8 cellular contexts compared by ENCODE assay signal in the genomic region with DNA sequence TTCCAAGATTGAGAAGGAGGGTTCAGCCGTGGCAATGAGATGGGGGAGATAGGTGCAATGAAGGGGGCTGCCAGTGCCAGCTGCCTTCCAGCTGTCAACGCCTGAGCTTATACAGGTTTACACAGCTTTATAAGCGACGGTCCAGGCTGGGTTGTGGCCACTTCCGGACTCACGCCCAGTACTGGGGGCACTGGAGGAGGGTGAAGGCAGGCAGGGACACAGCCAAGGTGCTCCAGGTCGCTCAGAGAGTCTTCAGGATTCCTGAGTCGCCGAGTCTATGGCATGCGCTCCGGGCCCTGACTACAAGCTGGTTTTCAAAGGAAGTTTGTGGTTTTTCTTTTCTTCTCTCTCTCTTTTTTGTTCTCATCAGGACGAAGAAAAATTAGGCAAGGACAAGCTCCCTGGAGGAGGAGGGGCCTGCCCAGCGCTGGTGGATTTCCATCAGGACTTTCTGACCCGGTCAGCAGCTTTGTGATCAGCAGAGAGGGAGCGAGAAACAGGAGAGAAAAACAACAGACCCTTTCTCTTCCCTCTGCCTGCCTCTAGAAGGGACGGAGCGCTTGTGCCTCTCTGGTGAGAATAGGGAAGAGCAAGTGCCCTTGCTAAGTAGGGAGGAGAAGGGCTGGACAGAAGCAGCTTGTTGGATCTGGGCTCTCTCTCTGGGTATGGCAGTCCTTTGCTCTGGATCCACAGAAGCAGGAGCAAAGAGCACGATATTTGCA. TPM values are rescaled to one million over a fixed set of nuclear protein-coding genes. Genes with fewer than 3 reads are reported as not detected.
DNase-seq lines count a peak whose midpoint lies in the region; ATAC-seq lines count a peak whose summit lies in the region.

A gene with protein sequence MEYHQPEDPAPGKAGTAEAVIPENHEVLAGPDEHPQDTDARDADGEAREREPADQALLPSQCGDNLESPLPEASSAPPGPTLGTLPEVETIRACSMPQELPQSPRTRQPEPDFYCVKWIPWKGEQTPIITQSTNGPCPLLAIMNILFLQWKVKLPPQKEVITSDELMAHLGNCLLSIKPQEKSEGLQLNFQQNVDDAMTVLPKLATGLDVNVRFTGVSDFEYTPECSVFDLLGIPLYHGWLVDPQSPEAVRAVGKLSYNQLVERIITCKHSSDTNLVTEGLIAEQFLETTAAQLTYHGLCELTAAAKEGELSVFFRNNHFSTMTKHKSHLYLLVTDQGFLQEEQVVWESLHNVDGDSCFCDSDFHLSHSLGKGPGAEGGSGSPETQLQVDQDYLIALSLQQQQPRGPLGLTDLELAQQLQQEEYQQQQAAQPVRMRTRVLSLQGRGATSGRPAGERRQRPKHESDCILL (minus strand): TSS at position 572 of the 722 bp plus-strand sequence. CDS start 4,285 bp downstream, outside the sequence.

- ATAC-seq in HG02642 (IDR thresholded peaks at IDR 0.05; ENCODE audit: poor library complexity, unreplicated experiment) (peak; percentile 44), memory B cell (ENCODE audit: low read depth) (peak; percentile 27), GM21381 (IDR thresholded peaks at IDR 0.05; ENCODE audit: unreplicated experiment) (no peak)

- peak within 1 kb of the TSS; percentile 98 for H3K27ac Mint-ChIP-seq in memory B cell

- peak; percentile 91 for DNase-seq in DMS79 treated with DMSO at 0.1 percent for 48 hours (lab: John Stamatoyannopoulos, UW)
- peak; percentile 88 for DNase-seq in NCI-H460 (ENCODE audit: extremely low read depth, low read depth)
- DNase-seq in activated CD4-positive, CD25-positive, alpha-beta regulatory T cell treated with anti-CD3 and anti-CD28 coated beads, Interleukin-2, amount 50 U/mL, for 72 hours = peak; percentile 40
- peak; percentile 96 for DNase-seq in epidermal melanocyte (ENCODE audit: insufficient read length, low spot score)
- DNase-seq in memory B cell (ENCODE audit: low spot score in 2 of 2) = peak; percentile 30 to 32
- peak; percentile 82 for DNase-seq in stromal cell of bone marrow (ENCODE audit: low read depth)

- H3K9me3 Mint-ChIP-seq in memory B cell = no peaks in the 10 kb centered on the region

- peak within 1 kb of the TSS; percentile 100 for H3K4me3 Mint-ChIP-seq in memory B cell

- no peaks in the 10 kb centered on the region for H3K27me3 Mint-ChIP-seq in memory B cell

- H3K36me3 Mint-ChIP-seq in memory B cell = peaks cover 5% of the 10 kb centered on the region

- peaks cover 44% of the 10 kb centered on the region for H3K4me1 Mint-ChIP-seq in memory B cell

RNA-seq across cellular contexts. Expression of the gene that starts here (rescaled TPM):
- 12.1 and 13.4 TPM in 2 replicates for total RNA-seq in NCI-H460 (2014; rRNA removed; shearing (Covaris generic))
- polyA plus RNA-seq in NCI-H460 (2014; cell fraction: nucleus; rRNA removed) = 11.6 and 16.2 TPM in 2 replicates

Comparison
In these comparisons a context has a peak if more than half of its experiments do, and no peak if none do; other contexts are left out.
1. DNase-seq: peak in every context shown above with its lines; median percentile 96 in epidermal melanocyte; 91 in DMS79 treated with DMSO at 0.1 percent for 48 hours; 88 in NCI-H460; 82 in stromal cell of bone marrow; 40 in activated CD4-positive, CD25-positive, alpha-beta regulatory T cell treated with anti-CD3 and anti-CD28 coated beads, Interleukin-2, amount 50 U/mL, for 72 hours; 31 in memory B cell.